Comparison of ENCODE assay signal across 8 cellular contexts in genomic region chr9:6014668-6015270, GRCh38. TPM values are rescaled to one million over a fixed set of nuclear protein-coding genes. Genes with fewer than 3 reads are reported as not detected.
DNase-seq lines count a peak whose midpoint lies in the region; ATAC-seq and TF ChIP-seq lines count a peak whose summit lies in the region.

No MANE protein-coding gene starts in this region.

- H3K4me3 ChIP-seq in HL-60 (replicated peaks; ENCODE audit: insufficient read depth, low read length) (peak overlapping the region; percentile 74), right atrium auricular region (peak overlapping the region; percentile 71 to 72), gastrocnemius medialis (peak overlapping the region; percentile 73 to 89 (median 88))

- H3K4me3 Mint-ChIP-seq in activated T-helper 2 cell treated with anti-CD3 and anti-CD28 coated beads, Interferon-gamma antibody, Interleukin-2, Interleukin-4, amounts not matched to agents 10 μg/mL and 5 μg/mL and 100 μg/mL, durations not matched to agents 14 hours and 24 hours and 36 hours (ENCODE audit: low read depth) = peak overlapping the region; percentile 93

- peaks cover 0 to 38% of the 10 kb centered on the region in 2 donors for H3K4me1 ChIP-seq in right atrium auricular region
- peaks cover 43 to 49% of the 10 kb centered on the region in 2 donors for H3K4me1 ChIP-seq in gastrocnemius medialis

- H3K27me3 Mint-ChIP-seq in activated T-helper 2 cell treated with anti-CD3 and anti-CD28 coated beads, Interferon-gamma antibody, Interleukin-2, Interleukin-4, amounts not matched to agents 10 μg/mL and 5 μg/mL and 100 μg/mL, durations not matched to agents 14 hours and 24 hours and 36 hours (ENCODE audit: low read depth) = no peaks in the 10 kb centered on the region

- H3K9me3 ChIP-seq in right atrium auricular region (no peaks in the 10 kb centered on the region), gastrocnemius medialis (no peaks in the 10 kb centered on the region)

- H3K27me3 ChIP-seq in HL-60 (ENCODE audit: insufficient read depth, poor library complexity, severe bottlenecking) = no peaks in the 10 kb centered on the region
- H3K27me3 ChIP-seq in right atrium auricular region = no peaks in the 10 kb centered on the region
- no peaks in the 10 kb centered on the region for H3K27me3 ChIP-seq in gastrocnemius medialis

- DNase-seq in ACHN (peak; percentile 66), HL-60 (ENCODE audit: low read depth in 1 of 2, low spot score in 1 of 2) (no peak), right atrium auricular region (ENCODE audit: low spot score) (no peak), gastrocnemius medialis (no peak), GM10266 (ENCODE audit: extremely low spot score) (no peak), NCI-H345 treated with DMSO at 0.1 percent for 48 hours (lab: John Stamatoyannopoulos, UW; ENCODE audit: unreplicated experiment) (no peak)
- no peak for DNase-seq in activated T-helper 2 cell treated with anti-CD3 and anti-CD28 coated beads, Interferon-gamma antibody, Interleukin-2, Interleukin-4, amounts not matched to agents 10 μg/mL and 5 μg/mL and 100 μg/mL, durations not matched to agents 14 hours and 24 hours and 36 hours (ENCODE audit: low spot score)

- in situ Hi-C loops in ACHN (cut with HindIII; ENCODE audit: low pct_ligation_motif_present, low pct_unique_long_range_greater_than_20kb, low sequenced_read_pairs) = no loop called here
- in situ Hi-C loops in gastrocnemius medialis (cut with MboI; ENCODE audit: low sequenced_read_pairs in 4 of 4) = loop anchor here in 2 of 4 donors (25.0 kb wide), 2 partner anchors 377 to 673 kb away; partner anchors contain the start of gene RIC1 (in 1 of the 2)

- H3K9me3 Mint-ChIP-seq in activated T-helper 2 cell treated with anti-CD3 and anti-CD28 coated beads, Interferon-gamma antibody, Interleukin-2, Interleukin-4, amounts not matched to agents 10 μg/mL and 5 μg/mL and 100 μg/mL, durations not matched to agents 14 hours and 24 hours and 36 hours = peaks cover 3% of the 10 kb centered on the region

- TF ChIP-seq CTCF in HL-60 (IDR thresholded peaks at IDR 0.05; ENCODE audit: insufficient read depth, low read length) (no peak), right atrium auricular region (IDR thresholded peaks at IDR 0.05) (no peak), gastrocnemius medialis (IDR thresholded peaks at IDR 0.05 in 4 of 5, conservative IDR thresholded peaks at IDR 0.05 in 1 of 5) (no peak), GM10266 (IDR thresholded peaks at IDR 0.05; ENCODE audit: control insufficient read depth, insufficient read depth, low read depth, missing control alignments) (no peak)

- peak in 1 of 2 donors; percentile 44 for ATAC-seq in gastrocnemius medialis
- ATAC-seq in HG03460 (IDR thresholded peaks at IDR 0.05; ENCODE audit: unreplicated experiment) = no peak

- H3K4me1 Mint-ChIP-seq in activated T-helper 2 cell treated with anti-CD3 and anti-CD28 coated beads, Interferon-gamma antibody, Interleukin-2, Interleukin-4, amounts not matched to agents 10 μg/mL and 5 μg/mL and 100 μg/mL, durations not matched to agents 14 hours and 24 hours and 36 hours (ENCODE audit: low read depth) = peaks cover 35% of the 10 kb centered on the region

- H3K36me3 ChIP-seq in right atrium auricular region (no peaks in the 10 kb centered on the region), gastrocnemius medialis (peaks cover 0 to 12% of the 10 kb centered on the region in 2 donors)

- peaks cover 46% of the 10 kb centered on the region for H3K36me3 Mint-ChIP-seq in activated T-helper 2 cell treated with anti-CD3 and anti-CD28 coated beads, Interferon-gamma antibody, Interleukin-2, Interleukin-4, amounts not matched to agents 10 μg/mL and 5 μg/mL and 100 μg/mL, durations not matched to agents 14 hours and 24 hours and 36 hours (ENCODE audit: low read depth)

- H3K27ac Mint-ChIP-seq in activated T-helper 2 cell treated with anti-CD3 and anti-CD28 coated beads, Interferon-gamma antibody, Interleukin-2, Interleukin-4, amounts not matched to agents 10 μg/mL and 5 μg/mL and 100 μg/mL, durations not matched to agents 14 hours and 24 hours and 36 hours = peak overlapping the region; percentile 97

- H3K27ac ChIP-seq in HL-60 (replicated peaks) (peak overlapping the region; percentile 80), right atrium auricular region (peak overlapping the region; percentile 75 to 88), gastrocnemius medialis (peak overlapping the region; percentile 83 to 91 (median 86))

- intact Hi-C loops in activated T-helper 2 cell treated with anti-CD3 and anti-CD28 coated beads, Interferon-gamma antibody, Interleukin-2, Interleukin-4, amounts not matched to agents 10 μg/mL and 5 μg/mL and 100 μg/mL, durations not matched to agents 14 hours and 24 hours and 36 hours (cut with micrococcal nuclease) = loop anchor here (1.0 to 2.0 kb wide), 4 partner anchors 8 to 398 kb away; partner anchors contain the start of genes ERMP1 and UHRF2
- intact Hi-C loops in gastrocnemius medialis (cut with DNase I; ENCODE audit: low total_unique reads) = loop anchor here (2.0 kb wide), 2 partner anchors 386 to 742 kb away; partner anchors contain the start of genes KDM4C and RIC1

- TF ChIP-seq POLR2A in gastrocnemius medialis (IDR thresholded peaks at IDR 0.05) = no peak

RNA-seq across cellular contexts. Expression of gene RANBP6, which starts 0.7 kb away (rescaled TPM):
- total RNA-seq in activated T-helper 2 cell treated with anti-CD3 and anti-CD28 coated beads, Interferon-gamma antibody, Interleukin-2, Interleukin-4, amounts not matched to agents 10 μg/mL and 5 μg/mL and 100 μg/mL, durations not matched to agents 14 hours and 24 hours and 36 hours = 20.1 and 21.1 TPM in 2 replicates
- total RNA-seq in right atrium auricular region = 10 to 100 TPM; 17.6 to 22.1 TPM
- total RNA-seq in gastrocnemius medialis = 10 to 100 TPM in 3 of 4 donors, 1 to 10 TPM in 1; 8.1 to 21.0 (median 16.9) TPM
